Comparison of ENCODE assay signal across 27 cellular contexts in the genomic region with DNA sequence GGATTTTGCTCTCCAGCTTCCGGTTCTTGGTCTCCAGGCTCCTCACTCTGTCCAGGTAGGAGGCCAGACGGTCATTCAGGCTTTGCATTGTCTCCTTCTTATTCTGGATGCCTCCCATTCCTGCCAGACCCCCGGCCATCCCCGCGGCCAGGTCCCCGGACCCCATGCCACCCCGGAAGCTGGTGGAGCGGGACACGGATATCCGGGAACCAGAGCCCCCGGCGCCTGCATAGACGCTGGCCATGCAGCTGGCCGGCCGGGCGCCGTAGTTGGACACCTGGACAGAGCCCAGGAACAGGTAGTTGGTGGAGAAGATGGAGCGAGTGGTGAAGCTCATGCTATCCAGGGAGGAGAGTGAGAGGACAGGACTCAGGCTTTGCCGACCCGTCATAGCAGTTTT. TPM values are rescaled to one million over a fixed set of nuclear protein-coding genes. Genes with fewer than 3 reads are reported as not detected.
"Had no signal": no experiment of that assay in that cellular context is flagged by ENCODE, and none has a peak within 500 bp of the region (broad histone marks: within the 10 kb centered on the region; RNA-seq: fewer than 3 reads in every experiment).

No MANE protein-coding gene starts in this region.

- H3K4me3 ChIP-seq: stomach, suprapubic skin, testis, thoracic aorta, thyroid gland, tibial artery, tibial nerve, transverse colon, upper lobe of left lung, upper lobe of right lung, uterus, vagina had no signal

- DNase-seq: stimulated activated CD4-positive, alpha-beta T cell treated with anti-CD3 and anti-CD28 coated beads, Interleukin-2, amount 100 ng/mL, for 48 hours; stimulated activated CD4-positive, alpha-beta T cell treated with anti-CD3 and anti-CD28 coated beads, Interleukin-4, amount 100 ng/mL, for 1 hour; stimulated activated CD4-positive, alpha-beta T cell treated with anti-CD3 and anti-CD28 coated beads, Interleukin-4, amount 100 ng/mL, for 24 hours; stimulated activated CD4-positive, alpha-beta T cell treated with anti-CD3 and anti-CD28 coated beads, Interleukin-4, amount 100 ng/mL, for 4 hours; stimulated activated CD8-positive, alpha-beta memory T cell treated with anti-CD3 and anti-CD28 coated beads, Interleukin-4, amount 100 ng/mL, for 48 hours; stimulated activated naive B cell treated with anti-CD40 and anti-IgM and Interleukin-4, amounts not matched to agents 10 μg/mL and 1 μg/mL and 100 μg/mL, for 72 hours; stimulated activated naive CD4-positive, alpha-beta T cell; stimulated activated naive CD4-positive, alpha-beta T cell treated with Interleukin-2 at 50 U/mL for 16 hours; stimulated activated naive CD8-positive, alpha-beta T cell treated with anti-CD3 and anti-CD28 coated beads, Interleukin-15, amount 100 ng/mL, for 72 hours; stimulated activated naive CD8-positive, alpha-beta T cell treated with anti-CD3 and anti-CD28 coated beads, Interleukin-15, Interleukin-2, amounts not matched to agents 100 U/mL and 50 U/mL, for 24 hours; stomach; substantia nigra; testis; thyroid gland; tibial artery; transverse colon; trophoblast cell; upper lobe of right lung; uterus had no signal

- H3K27ac ChIP-seq: stomach, suprapubic skin, testis, thoracic aorta, thyroid gland, tibial artery, tibial nerve, transverse colon, upper lobe of left lung, upper lobe of right lung, uterus, vagina had no signal

- H3K9me3 ChIP-seq: stomach, suprapubic skin, testis, thoracic aorta, thyroid gland, tibial artery, transverse colon, upper lobe of left lung, upper lobe of right lung, uterus, vagina had no signal

- H3K4me1 ChIP-seq: suprapubic skin, testis, thyroid gland, tibial artery, tibial nerve, transverse colon, upper lobe of left lung, upper lobe of right lung, uterus, vagina had no signal

- H3K27me3 ChIP-seq: stomach, suprapubic skin, testis, thyroid gland, tibial artery, tibial nerve, transverse colon, upper lobe of left lung, upper lobe of right lung, uterus, vagina had no signal

- H3K36me3 ChIP-seq: stomach, suprapubic skin, thoracic aorta, thyroid gland, tibial artery, tibial nerve, transverse colon, upper lobe of left lung, upper lobe of right lung, uterus, vagina had no signal

- FAIRE-seq: urothelium cell line had no signal

- ATAC-seq: stimulated activated effector memory CD8-positive, alpha-beta T cell treated with anti-CD3 and anti-CD28 coated beads, Interleukin-12 subunit alpha, Interleukin-12 subunit beta, amount 100 ng/mL, for 72 hours; stimulated activated memory B cell treated with anti-CD40 and anti-IgM and Interleukin-4, amounts not matched to agents 10 μg/mL and 1 μg/mL and 100 μg/mL, for 72 hours; stimulated activated naive B cell treated with anti-CD40 and anti-IgM and Interleukin-4, amounts not matched to agents 10 μg/mL and 1 μg/mL and 100 μg/mL, for 72 hours; stimulated activated naive CD8-positive, alpha-beta T cell treated with anti-CD3 and anti-CD28 coated beads, Interleukin-15, amount 100 ng/mL, for 72 hours; stimulated activated naive CD8-positive, alpha-beta T cell treated with anti-CD3 and anti-CD28 coated beads, Interleukin-15, Interleukin-2, amounts not matched to agents 100 U/mL and 50 U/mL, for 24 hours; upper lobe of right lung had no signal

RNA-seq across cellular contexts. Expression of a gene that starts 23.5 kb away (rescaled TPM):
- total RNA-seq: thoracic aorta, vagina had no signal
